Comparison of ENCODE assay signal across 26 cellular contexts in the genomic region with DNA sequence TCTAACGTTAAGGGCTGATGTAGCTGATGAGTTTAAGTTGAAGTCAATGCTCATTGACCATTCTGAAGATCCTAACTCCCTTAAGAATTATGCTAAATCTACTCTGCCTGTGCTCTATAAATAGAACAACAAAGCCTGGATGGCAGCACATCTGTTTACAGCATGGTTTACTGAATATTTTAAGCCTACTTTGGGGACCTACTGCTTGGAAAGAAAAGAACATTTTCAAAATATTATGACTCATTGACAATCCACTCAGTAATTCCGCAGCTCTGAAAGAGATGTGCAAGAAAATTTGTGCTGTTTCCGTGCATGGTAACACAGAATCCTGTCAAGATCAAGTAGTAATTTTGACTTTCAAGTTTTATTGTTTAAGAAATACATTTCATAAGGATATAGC. TPM values are rescaled to one million over a fixed set of nuclear protein-coding genes. Genes with fewer than 3 reads are reported as not detected.
A peak's percentile ranks its signal among the peaks of the same experiment; 100 is the strongest.
DNase-seq lines count a peak whose midpoint lies in the region; ATAC-seq and TF ChIP-seq lines count a peak whose summit lies in the region.
"Had no signal": no experiment of that assay in that cellular context is flagged by ENCODE, and none has a peak within 500 bp of the region (broad histone marks: within the 10 kb centered on the region; RNA-seq: fewer than 3 reads in every experiment).

No MANE protein-coding gene starts in this region.

- H3K4me1 ChIP-seq in adipocyte (ENCODE audit: control insufficient read depth, insufficient read depth, low read length) (peaks cover 18% of the 10 kb centered on the region), left ventricle myocardium inferior (no peaks in the 10 kb centered on the region)
- H3K4me1 ChIP-seq: transverse colon had no signal

- no peak overlapping the region for H3K27ac Mint-ChIP-seq in T-helper 17 cell
- H3K27ac Mint-ChIP-seq: activated naive CD8-positive, alpha-beta T cell treated with anti-CD3 and anti-CD28 coated beads, Interleukin-2, amount 50 U/mL, for 24 hours; natural killer cell had no signal

- H3K4me3 ChIP-seq in adipocyte (ENCODE audit: low read length), result peak overlapping the region; percentile 55
- no peak overlapping the region for H3K4me3 ChIP-seq in fibroblast of mammary gland (ENCODE audit: control insufficient read depth, low read depth, low read length)
- no peak overlapping the region for H3K4me3 ChIP-seq in left ventricle myocardium inferior
- H3K4me3 ChIP-seq: transverse colon had no signal

- intact Hi-C loops in left ventricle myocardium inferior (cut with micrococcal nuclease), result no loop called here

- peak; percentile 17 for DNase-seq in GM04504 (ENCODE audit: low read depth)
- DNase-seq in adipocyte (ENCODE audit: low read depth), result peak; percentile 29
- peak; percentile 70 for DNase-seq in fibroblast of mammary gland (ENCODE audit: low read depth)
- DNase-seq in putamen (ENCODE audit: low spot score), result peak; percentile 8
- DNase-seq in T-helper 17 cell, result no peak
- DNase-seq in mesenteric fat pad (ENCODE audit: low spot score), result no peak
- DNase-seq in activated CD8-positive, alpha-beta memory T cell treated with anti-CD3 and anti-CD28 coated beads, Interleukin-2, amount 50 U/mL, for 48 hours, result no peak
- DNase-seq in left ventricle myocardium inferior, result no peak
- DNase-seq: activated CD4-positive, alpha-beta T cell treated with anti-CD3 and anti-CD28 coated beads for 48 hours; activated CD8-positive, alpha-beta memory T cell treated with anti-CD3 and anti-CD28 coated beads for 24 hours; activated naive CD8-positive, alpha-beta T cell treated with anti-CD3 and anti-CD28 coated beads, Interleukin-2, amount 50 U/mL, for 24 hours; activated T-cell treated with anti-CD3 and anti-CD28 coated beads, Interleukin-2, amount 50 U/mL, for 1 hour; glutamatergic neuron; islet precursor cell; left ventricle myocardium superior; midbrain; natural killer cell; NCI-H1436; NCI-H446 treated with DMSO at 0.1 percent for 48 hours; small intestine; stimulated activated CD4-positive, alpha-beta T cell treated with anti-CD3 and anti-CD28 coated beads, Interleukin-2, amount 100 ng/mL, for 24 hours; T-helper 9 cell; transverse colon; WERI-Rb-1 had no signal

- no peaks in the 10 kb centered on the region for H3K36me3 Mint-ChIP-seq in T-helper 17 cell (ENCODE audit: low read depth)
- H3K36me3 Mint-ChIP-seq: natural killer cell had no signal

- no peak for TF ChIP-seq CTCF in fibroblast of mammary gland (conservative IDR thresholded peaks at IDR 0.05; ENCODE audit: control insufficient read depth, insufficient read depth, low read depth, low read length)
- no peak for TF ChIP-seq CTCF in left ventricle myocardium inferior (IDR thresholded peaks at IDR 0.05; ENCODE audit: borderline replicate concordance)

- H3K9me3 ChIP-seq in adipocyte (ENCODE audit: control insufficient read depth, low read length), result peaks cover 8% of the 10 kb centered on the region
- H3K9me3 ChIP-seq in T-helper 17 cell (ENCODE audit: control insufficient read depth, low read length, poor library complexity, severe bottlenecking), result no peaks in the 10 kb centered on the region
- H3K9me3 ChIP-seq in left ventricle myocardium inferior (replicated peaks), result peaks cover 4% of the 10 kb centered on the region
- H3K9me3 ChIP-seq: transverse colon had no signal

- H3K4me3 Mint-ChIP-seq in T-helper 17 cell, result no peak overlapping the region
- H3K4me3 Mint-ChIP-seq: activated naive CD8-positive, alpha-beta T cell treated with anti-CD3 and anti-CD28 coated beads, Interleukin-2, amount 50 U/mL, for 24 hours; natural killer cell had no signal

- H3K4me1 Mint-ChIP-seq in T-helper 17 cell, result no peaks in the 10 kb centered on the region
- H3K4me1 Mint-ChIP-seq: activated naive CD8-positive, alpha-beta T cell treated with anti-CD3 and anti-CD28 coated beads, Interleukin-2, amount 50 U/mL, for 24 hours; natural killer cell had no signal

- H3K27me3 ChIP-seq in adipocyte (replicated peaks; ENCODE audit: control insufficient read depth, insufficient read depth, low read length), result no peaks in the 10 kb centered on the region
- H3K27me3 ChIP-seq in left ventricle myocardium inferior (ENCODE audit: low read depth), result no peaks in the 10 kb centered on the region
- H3K27me3 ChIP-seq: transverse colon had no signal

- no peaks in the 10 kb centered on the region for H3K27me3 Mint-ChIP-seq in T-helper 17 cell
- H3K27me3 Mint-ChIP-seq: activated naive CD8-positive, alpha-beta T cell treated with anti-CD3 and anti-CD28 coated beads, Interleukin-2, amount 50 U/mL, for 24 hours had no signal

- H3K9ac ChIP-seq in adipocyte (ENCODE audit: low read length), result no peak overlapping the region
- H3K9ac ChIP-seq: KMS-11 had no signal

- no peak overlapping the region for H3K27ac ChIP-seq in left ventricle myocardium inferior (replicated peaks)
- H3K27ac ChIP-seq: KMS-11, transverse colon, WERI-Rb-1 had no signal

- ATAC-seq in T-helper 17 cell, result no peak
- ATAC-seq: activated naive CD8-positive, alpha-beta T cell treated with anti-CD3 and anti-CD28 coated beads, Interleukin-2, amount 50 U/mL, for 24 hours; HCT116; left ventricle myocardium superior; natural killer cell had no signal

- H3K36me3 ChIP-seq in adipocyte (ENCODE audit: control insufficient read depth, insufficient read depth, low read length, severe bottlenecking), result no peaks in the 10 kb centered on the region
- H3K36me3 ChIP-seq in left ventricle myocardium inferior, result no peaks in the 10 kb centered on the region
- H3K36me3 ChIP-seq: transverse colon, WERI-Rb-1 had no signal

RNA-seq across cellular contexts. Expression of gene NAV3, which starts 35.0 kb away (rescaled TPM):
- total RNA-seq in T-helper 17 cell (under 1 TPM in 1 of 2 donors, not detected in 1; 0.08 TPM), mesenteric fat pad (16.6 TPM), left ventricle myocardium inferior (1.5 TPM)
- total RNA-seq: natural killer cell had no signal

Comparison
In these comparisons a context has a peak if more than half of its experiments do, and no peak if none do; other contexts are left out.
1. DNase-seq: peak in GM04504 (single experiment), adipocyte (single experiment), fibroblast of mammary gland (single experiment) and putamen (single experiment); none in T-helper 17 cell (0 of 3), mesenteric fat pad (single experiment), activated CD8-positive, alpha-beta memory T cell treated with anti-CD3 and anti-CD28 coated beads, Interleukin-2, amount 50 U/mL, for 48 hours (single experiment) and left ventricle myocardium inferior (single experiment).